In genomic region chr21:42513985-42514882, GRCh38 we compare ENCODE assay signal across 8 cellular contexts. TPM values are rescaled to one million over a fixed set of nuclear protein-coding genes. Genes with fewer than 3 reads are reported as not detected.
A peak's percentile ranks its signal among the peaks of the same experiment; 100 is the strongest.
DNase-seq lines count a peak whose midpoint lies in the region; ATAC-seq and TF ChIP-seq lines count a peak whose summit lies in the region.

No MANE protein-coding gene starts in this region.

- peak overlapping the region; percentile 76 for H3K27ac ChIP-seq in CD8-positive, alpha-beta T cell (ENCODE audit: low read depth, low read length)
- H3K27ac ChIP-seq in suprapubic skin, result peak overlapping the region; percentile 82

- peak in 1 of 2 donors; percentile 36 for TF ChIP-seq POLR2A in suprapubic skin (IDR thresholded peaks at IDR 0.05)

- peak overlapping the region; percentile 80 for H3K4me3 Mint-ChIP-seq in CD8-positive, alpha-beta T cell
- peak overlapping the region; percentile 91 for H3K4me3 Mint-ChIP-seq in endothelial cell (ENCODE audit: unreplicated experiment)
- H3K4me3 Mint-ChIP-seq in naive thymus-derived CD8-positive, alpha-beta T cell, result peak overlapping the region; percentile 77 to 95 (median 90)

- H3K9me3 Mint-ChIP-seq in CD8-positive, alpha-beta T cell, result no peaks in the 10 kb centered on the region
- H3K9me3 Mint-ChIP-seq in endothelial cell (ENCODE audit: unreplicated experiment), result no peaks in the 10 kb centered on the region
- no peaks in the 10 kb centered on the region for H3K9me3 Mint-ChIP-seq in naive thymus-derived CD8-positive, alpha-beta T cell

- H3K36me3 Mint-ChIP-seq in CD8-positive, alpha-beta T cell, result peaks cover 29% of the 10 kb centered on the region
- peaks cover 4% of the 10 kb centered on the region for H3K36me3 Mint-ChIP-seq in endothelial cell (ENCODE audit: low read depth, unreplicated experiment)
- peaks cover 0 to 26% (median 0%) of the 10 kb centered on the region in 3 donors for H3K36me3 Mint-ChIP-seq in naive thymus-derived CD8-positive, alpha-beta T cell

- TF ChIP-seq CTCF in CD8-positive, alpha-beta T cell (IDR thresholded peaks at IDR 0.05), result no peak
- no peak for TF ChIP-seq CTCF in endothelial cell (IDR thresholded peaks at IDR 0.05; ENCODE audit: unreplicated experiment)
- no peak for TF ChIP-seq CTCF in suprapubic skin (IDR thresholded peaks at IDR 0.05)

- no peak for TF ChIP-seq EP300 in suprapubic skin (IDR thresholded peaks at IDR 0.05)

- H3K27me3 ChIP-seq in CD8-positive, alpha-beta T cell (ENCODE audit: insufficient read depth, low read length), result no peaks in the 10 kb centered on the region
- H3K27me3 ChIP-seq in suprapubic skin, result no peaks in the 10 kb centered on the region

- H3K36me3 ChIP-seq in CD8-positive, alpha-beta T cell (ENCODE audit: insufficient read depth, low read length), result peaks cover 5% of the 10 kb centered on the region
- H3K36me3 ChIP-seq in suprapubic skin, result peaks cover 3% of the 10 kb centered on the region

- CTCF ChIA-PET in CD8-positive, alpha-beta T cell (lab: Charles Lee), result interaction anchor here (0.7 to 1.8 kb wide), 4 partner anchors 13 to 176 kb away, joined by 3 to 7 read pairs (median 4); partner anchors contain the start of gene RSPH1

- peaks cover 18% of the 10 kb centered on the region for H3K4me1 ChIP-seq in CD8-positive, alpha-beta T cell (ENCODE audit: insufficient read depth, low read length)
- peaks cover 26% of the 10 kb centered on the region for H3K4me1 ChIP-seq in suprapubic skin

- peaks cover 42% of the 10 kb centered on the region for H3K4me1 Mint-ChIP-seq in CD8-positive, alpha-beta T cell (ENCODE audit: low read depth)
- peaks cover 10% of the 10 kb centered on the region for H3K4me1 Mint-ChIP-seq in endothelial cell (ENCODE audit: unreplicated experiment)
- H3K4me1 Mint-ChIP-seq in naive thymus-derived CD8-positive, alpha-beta T cell, result peaks cover 9 to 47% (median 43%) of the 10 kb centered on the region in 4 donors

- no peaks in the 10 kb centered on the region for H3K9me3 ChIP-seq in CD8-positive, alpha-beta T cell (ENCODE audit: low read length)
- H3K9me3 ChIP-seq in suprapubic skin, result no peaks in the 10 kb centered on the region

- DNase-seq in CD8-positive, alpha-beta T cell, result peak in 6 of 7 experiments; percentile 35 to 72 (median 64)
- DNase-seq in NCI-H146 treated with DMSO at 0.1 percent for 48 hours (lab: John Stamatoyannopoulos, UW; ENCODE audit: unreplicated experiment), result peak; percentile 37
- peak; percentile 88 for DNase-seq in activated CD8-positive, alpha-beta memory T cell treated with anti-CD3 and anti-CD28 coated beads for 24 hours
- DNase-seq in endothelial cell (ENCODE audit: low spot score), result peak; percentile 43
- peak; percentile 41 to 77 (median 52) for DNase-seq in naive thymus-derived CD8-positive, alpha-beta T cell
- DNase-seq in suprapubic skin (ENCODE audit: low spot score in 2 of 2), result peak in 1 of 2 donors; percentile 77
- DNase-seq in GF-D8 (lab: John Stamatoyannopoulos, UW), result no peak

- H3K4me3 ChIP-seq in CD8-positive, alpha-beta T cell (ENCODE audit: low read depth, low read length), result peak overlapping the region; percentile 75
- peak overlapping the region; percentile 95 for H3K4me3 ChIP-seq in suprapubic skin

- intact Hi-C loops in CD8-positive, alpha-beta T cell (cut with DNase I, micrococcal nuclease), result loop anchor here (1.0 to 10.0 kb wide), 4 partner anchors 13 to 179 kb away; partner anchors contain the start of gene RSPH1 (in 2 of the 2)

- ATAC-seq in CD8-positive, alpha-beta T cell, result peak; percentile 85
- ATAC-seq in GM21423 (IDR thresholded peaks at IDR 0.05; ENCODE audit: unreplicated experiment), result peak; percentile 61
- peak; percentile 82 for ATAC-seq in naive thymus-derived CD8-positive, alpha-beta T cell

- 3% methylated on average over 3 of the region's 77 CpGs for WGBS in suprapubic skin

- POLR2A ChIA-PET in CD8-positive, alpha-beta T cell (lab: Charles Lee), result interaction anchor here (1.0 to 3.6 kb wide), 4 partner anchors 10 to 110 kb away, joined by 4 to 24 read pairs (median 7); partner anchors contain the start of genes RSPH1 and UBASH3A
- POLR2A ChIA-PET in naive thymus-derived CD8-positive, alpha-beta T cell (lab: Charles Lee), result interaction anchor here (0.7 to 3.6 kb wide), 10 partner anchors 11 to 636 kb away, joined by 3 to 37 read pairs (median 4); partner anchors contain the start of genes NDUFV3, RSPH1 and UBASH3A

- peak overlapping the region; percentile 82 for H3K27ac Mint-ChIP-seq in CD8-positive, alpha-beta T cell
- H3K27ac Mint-ChIP-seq in endothelial cell (ENCODE audit: unreplicated experiment), result peak overlapping the region; percentile 42
- H3K27ac Mint-ChIP-seq in naive thymus-derived CD8-positive, alpha-beta T cell, result peak overlapping the region; percentile 63 to 94 (median 84)

- H3K27me3 Mint-ChIP-seq in CD8-positive, alpha-beta T cell (ENCODE audit: low read depth), result no peaks in the 10 kb centered on the region
- H3K27me3 Mint-ChIP-seq in endothelial cell (ENCODE audit: unreplicated experiment), result peaks cover 7% of the 10 kb centered on the region
- no peaks in the 10 kb centered on the region for H3K27me3 Mint-ChIP-seq in naive thymus-derived CD8-positive, alpha-beta T cell

RNA-seq across cellular contexts. Expression of gene SLC37A1, which starts 0.6 kb away (rescaled TPM):
- total RNA-seq in CD8-positive, alpha-beta T cell, result 10 to 100 TPM; 24.2 to 25.9 TPM
- total RNA-seq in endothelial cell (ENCODE audit: unreplicated experiment), result 12.3 TPM
- 10 to 100 TPM; 16.5 to 18.7 TPM for total RNA-seq in naive thymus-derived CD8-positive, alpha-beta T cell
- polyA plus RNA-seq in naive thymus-derived CD8-positive, alpha-beta T cell, result 1 to 10 TPM; 2.7 to 6.9 (median 3.8) TPM
- total RNA-seq in suprapubic skin, result 10 to 100 TPM; 10.2 to 23.1 (median 19.6) TPM

RNA-seq across cellular contexts. Expression of gene RSPH1, which starts 18.2 kb away (rescaled TPM):
- under 1 TPM in 1 of 2 experiments, not detected in 1; 0.16 TPM for total RNA-seq in CD8-positive, alpha-beta T cell
- total RNA-seq in endothelial cell (ENCODE audit: unreplicated experiment), result 0.82 TPM
- under 1 TPM in 1 of 2 experiments, not detected in 1; 0.14 TPM for total RNA-seq in naive thymus-derived CD8-positive, alpha-beta T cell
- not detected for polyA plus RNA-seq in naive thymus-derived CD8-positive, alpha-beta T cell
- total RNA-seq in suprapubic skin, result 1 to 10 TPM in 3 of 4 donors, under 1 TPM in 1; 0.81 to 3.2 (median 2.0) TPM
